ENCODE assay signal across 8 cellular contexts in genomic region chr10:71849461-71849908, GRCh38. TPM values are rescaled to one million over a fixed set of nuclear protein-coding genes. Genes with fewer than 3 reads are reported as not detected.
DNase-seq lines count a peak whose midpoint lies in the region; ATAC-seq and TF ChIP-seq lines count a peak whose summit lies in the region.

No MANE protein-coding gene starts in this region.

- peaks cover 47% of the 10 kb centered on the region for H3K4me1 Mint-ChIP-seq in Calu3 (ENCODE audit: low read depth, unreplicated experiment)

- H3K14ac ChIP-seq in trophoblast cell (ENCODE audit: low read length): no peak overlapping the region

- POLR2A ChIA-PET in PC-9 (lab: Charles Lee; ENCODE audit: unreplicated experiment): interaction anchor here (0.6 to 1.1 kb wide), 2 partner anchors 10 to 82 kb away, joined by 3 to 7 read pairs; no protein-coding TSS in a partner anchor

- DNase-seq in Calu3 (no peak), PC-9 (peak in 1 of 2 experiments; percentile 19), esophagus squamous epithelium (lab: John Stamatoyannopoulos, UW) (no peak), trophoblast cell (peak in 1 of 2 donors; percentile 57), OCI-M1 (lab: John Stamatoyannopoulos, UW) (no peak), NCI-H526 treated with DMSO at 0.1 percent for 48 hours (lab: John Stamatoyannopoulos, UW) (no peak), RPMI8226 (no peak)

- H4K8ac ChIP-seq in trophoblast cell (ENCODE audit: low read depth, low read length): no peak overlapping the region

- H3K27me3 ChIP-seq in PC-9 (ENCODE audit: insufficient read depth, low read depth) (no peaks in the 10 kb centered on the region), esophagus squamous epithelium (no peaks in the 10 kb centered on the region), trophoblast cell (ENCODE audit: insufficient read depth, low read length) (no peaks in the 10 kb centered on the region)

- H3K27ac ChIP-seq in PC-9: no peak overlapping the region
- peak overlapping the region in 1 of 4 donors; percentile 100 for H3K27ac ChIP-seq in esophagus squamous epithelium
- no peak overlapping the region for H3K27ac ChIP-seq in trophoblast cell (ENCODE audit: low read depth, low read length)

- H3K9ac ChIP-seq in trophoblast cell (ENCODE audit: low read length): no peak overlapping the region

- H2BK12ac ChIP-seq in trophoblast cell (ENCODE audit: low read length): no peak overlapping the region

- H2AK5ac ChIP-seq in trophoblast cell (ENCODE audit: low read length): no peak overlapping the region

- WGBS in esophagus squamous epithelium, 2 donors: 89 to 91% methylated on average over 17 of the region's 17 CpGs
- WGBS in trophoblast cell (ENCODE audit: extremely low coverage, insufficient coverage, insufficient read length): no CpG with 5 or more reads among the region's 17 CpGs

- H4K12ac ChIP-seq in trophoblast cell (ENCODE audit: low read depth, low read length): no peak overlapping the region

- H3K4me2 ChIP-seq in PC-9 (peak overlapping the region; percentile 98), trophoblast cell (ENCODE audit: low read length) (peak overlapping the region; percentile 13)

- no peak overlapping the region for H3K18ac ChIP-seq in trophoblast cell (ENCODE audit: low read length)

- no peak for TF ChIP-seq CTCF in Calu3 (IDR thresholded peaks at IDR 0.05; ENCODE audit: unreplicated experiment)
- TF ChIP-seq CTCF in PC-9 (conservative IDR thresholded peaks at IDR 0.05): no peak
- TF ChIP-seq CTCF in esophagus squamous epithelium (IDR thresholded peaks at IDR 0.05): no peak

- peaks cover 9% of the 10 kb centered on the region; the same call in 1 of the 2 replicates for H3F3A ChIP-seq in PC-9 (ENCODE audit: insufficient read depth, low read depth)

- H2BK120ac ChIP-seq in trophoblast cell (ENCODE audit: insufficient read depth, low read length, poor library complexity): no peak overlapping the region

- H4K91ac ChIP-seq in trophoblast cell (ENCODE audit: low read depth, low read length): no peak overlapping the region

- H2BK5ac ChIP-seq in trophoblast cell (ENCODE audit: low read depth, low read length, poor library complexity): no peak overlapping the region

- H3K27me3 Mint-ChIP-seq in Calu3 (ENCODE audit: unreplicated experiment): no peaks in the 10 kb centered on the region

- no peaks in the 10 kb centered on the region for H3K9me3 ChIP-seq in PC-9 (ENCODE audit: insufficient read depth, low read depth)
- H3K9me3 ChIP-seq in esophagus squamous epithelium: no peaks in the 10 kb centered on the region
- H3K9me3 ChIP-seq in trophoblast cell (ENCODE audit: insufficient read depth, low read depth, low read length): no peaks in the 10 kb centered on the region

- H3K36me3 Mint-ChIP-seq in Calu3 (ENCODE audit: insufficient read depth, unreplicated experiment): peaks cover 34% of the 10 kb centered on the region

- peak overlapping the region; percentile 90 for H3K4me3 Mint-ChIP-seq in Calu3 (ENCODE audit: low read depth, unreplicated experiment)

- no peak for TF ChIP-seq POLR2A in esophagus squamous epithelium (IDR thresholded peaks at IDR 0.05)

- peak overlapping the region; percentile 87; the same call in 1 of the 2 replicates for H3K4me3 ChIP-seq in PC-9
- peak overlapping the region in 3 of 4 donors; percentile 90 to 100 (median 93) for H3K4me3 ChIP-seq in esophagus squamous epithelium
- H3K4me3 ChIP-seq in trophoblast cell (ENCODE audit: low read depth, low read length): no peak overlapping the region

- H3K36me3 ChIP-seq in PC-9 (ENCODE audit: low read depth): peaks cover 4% of the 10 kb centered on the region; the same call in 1 of the 2 replicates
- H3K36me3 ChIP-seq in esophagus squamous epithelium: no peaks in the 10 kb centered on the region
- H3K36me3 ChIP-seq in trophoblast cell (ENCODE audit: control insufficient read depth in 1 of 2, insufficient read depth in 2 of 2, low read length in 2 of 2): peaks cover 3% of the 10 kb centered on the region in 2 experiments

- H2AFZ ChIP-seq in PC-9 (no peak overlapping the region), trophoblast cell (ENCODE audit: insufficient read depth, low read length, poor library complexity) (no peak overlapping the region)

- no peak for ATAC-seq in GM21381 (IDR thresholded peaks at IDR 0.05; ENCODE audit: unreplicated experiment)

- H3K4ac ChIP-seq in trophoblast cell (ENCODE audit: low read depth, low read length): peak overlapping the region; percentile 98

- BruUV-seq in Calu3 (replicated peaks; lab: Mats Ljungman, UMichigan) (no TSS peak), PC-9 (replicated peaks; lab: Mats Ljungman, UMichigan) (no TSS peak)

- peaks cover 58% of the 10 kb centered on the region for H3K4me1 ChIP-seq in PC-9 (replicated peaks; ENCODE audit: insufficient read depth)
- H3K4me1 ChIP-seq in esophagus squamous epithelium: peaks cover 20 to 71% (median 52%) of the 10 kb centered on the region in 3 donors
- H3K4me1 ChIP-seq in trophoblast cell (ENCODE audit: control insufficient read depth in 1 of 2, insufficient read depth in 2 of 2, low read length in 2 of 2): peaks cover 2 to 13% of the 10 kb centered on the region in 2 experiments

- no peak overlapping the region for H3K23ac ChIP-seq in trophoblast cell (ENCODE audit: low read length)

- CTCF ChIA-PET in Calu3 (lab: Charles Lee) (no interaction called here), PC-9 (lab: Charles Lee) (no interaction called here)

- intact Hi-C loops in Calu3 (cut with micrococcal nuclease; ENCODE audit: unreplicated experiment) (no loop called here), PC-9 (cut with micrococcal nuclease; ENCODE audit: unreplicated experiment) (no loop called here), esophagus squamous epithelium (cut with DNase I) (no loop called here)

- no peaks in the 10 kb centered on the region for H3K9me2 ChIP-seq in PC-9 (ENCODE audit: insufficient read depth)

- H3K27ac Mint-ChIP-seq in Calu3 (ENCODE audit: unreplicated experiment): no peak overlapping the region

- H3K9me3 Mint-ChIP-seq in Calu3 (ENCODE audit: low read depth, unreplicated experiment): no peaks in the 10 kb centered on the region

- peaks cover 65% of the 10 kb centered on the region for H3K79me2 ChIP-seq in PC-9 (ENCODE audit: low read depth)
- peaks cover 28% of the 10 kb centered on the region for H3K79me2 ChIP-seq in trophoblast cell (ENCODE audit: control insufficient read depth, insufficient read depth, low read length, poor library complexity)

- peaks cover 12% of the 10 kb centered on the region for H3K79me1 ChIP-seq in trophoblast cell (ENCODE audit: low read length)

- H4K20me1 ChIP-seq in PC-9 (ENCODE audit: insufficient read depth): peaks cover 43% of the 10 kb centered on the region

RNA-seq across cellular contexts. Expression of gene PSAP, which starts 1.6 kb away (rescaled TPM):
- total RNA-seq in Calu3 (2022): 840 and 1,050 TPM in 2 replicates
- 683 and 1,027 TPM in 2 replicates for total RNA-seq in PC-9 (2021)
- total RNA-seq in esophagus squamous epithelium: 100 to 1,000 TPM; 280 to 623 (median 490) TPM
- 532 and 555 TPM in 2 replicates for polyA plus RNA-seq in trophoblast cell (2013)
